Comparison of ENCODE assay signal across 8 cellular contexts in the genomic region with DNA sequence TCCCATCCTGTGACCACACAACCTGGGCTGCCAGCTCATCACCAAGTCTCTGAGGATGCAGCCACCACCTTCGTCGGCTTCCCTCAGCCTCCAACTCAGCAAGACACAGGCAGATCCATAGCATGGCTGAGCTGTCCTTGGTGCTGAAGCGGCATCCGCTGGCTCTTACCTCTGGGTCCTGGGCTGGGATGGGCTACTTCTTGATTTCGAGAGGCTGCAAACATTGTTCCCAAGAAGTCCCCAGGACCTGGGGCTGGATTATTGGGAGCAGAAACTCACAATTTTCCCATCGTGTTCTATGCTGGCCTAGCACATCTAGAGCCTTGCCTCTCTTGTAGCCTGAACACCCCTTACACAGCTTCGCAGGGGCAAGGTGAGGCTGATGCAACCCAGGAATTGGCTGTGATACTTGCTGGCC. TPM values are rescaled to one million over a fixed set of nuclear protein-coding genes. Genes with fewer than 3 reads are reported as not detected.
DNase-seq lines count a peak whose midpoint lies in the region; ATAC-seq, FAIRE-seq and TF ChIP-seq lines count a peak whose summit lies in the region.

No MANE protein-coding gene starts in this region.

- H3K4me3 Mint-ChIP-seq in endothelial cell (ENCODE audit: unreplicated experiment): no peak overlapping the region

- no peaks in the 10 kb centered on the region for H4K20me1 ChIP-seq in GM23248 (ENCODE audit: insufficient read depth)

- H3K9me3 ChIP-seq in GM23248 (ENCODE audit: low read depth) (no peaks in the 10 kb centered on the region), NT2/D1 (ENCODE audit: insufficient read depth, low read length) (no peaks in the 10 kb centered on the region), pancreas (no peaks in the 10 kb centered on the region)

- intact Hi-C loops in pancreas (cut with DNase I): no loop called here

- H3K9me3 Mint-ChIP-seq in endothelial cell (ENCODE audit: unreplicated experiment): no peaks in the 10 kb centered on the region

- ATAC-seq in pancreas (peak in 3 of 4 donors; percentile 74 to 90 (median 83)), HG03045 (IDR thresholded peaks at IDR 0.05; ENCODE audit: unreplicated experiment) (no peak), HG02588 (IDR thresholded peaks at IDR 0.05; ENCODE audit: unreplicated experiment) (no peak)

- H3F3A ChIP-seq in GM23248 (ENCODE audit: insufficient read depth): no peaks in the 10 kb centered on the region

- H3K9ac ChIP-seq in GM23248 (no peak overlapping the region), NT2/D1 (ENCODE audit: insufficient read length, low read depth) (no peak overlapping the region)

- no peaks in the 10 kb centered on the region for H3K9me2 ChIP-seq in GM23248 (ENCODE audit: insufficient read depth)

- no peak overlapping the region for H3K4me2 ChIP-seq in GM23248 (ENCODE audit: unreplicated experiment)

- in situ Hi-C loops in GM23248 (cut with MboI): no loop called here
- in situ Hi-C loops in GM13976 (cut with MboI; ENCODE audit: low sequenced_read_pairs, unreplicated experiment): no loop called here

- H3K36me3 ChIP-seq in GM23248 (ENCODE audit: low read depth) (no peaks in the 10 kb centered on the region), NT2/D1 (ENCODE audit: insufficient read depth, insufficient read length, low read length) (no peaks in the 10 kb centered on the region), pancreas (no peaks in the 10 kb centered on the region)

- no peak for FAIRE-seq in pancreas (lab: Jason Lieb, UNC)

- H3K4me3 ChIP-seq in GM23248 (no peak overlapping the region), NT2/D1 (ENCODE audit: insufficient read length, low read depth) (no peak overlapping the region), pancreas (no peak overlapping the region)

- peaks cover 12% of the 10 kb centered on the region for H3K4me1 Mint-ChIP-seq in endothelial cell (ENCODE audit: unreplicated experiment)

- H3K27ac ChIP-seq in GM23248: no peak overlapping the region
- H3K27ac ChIP-seq in pancreas: no peak overlapping the region

- H3K27ac Mint-ChIP-seq in endothelial cell (ENCODE audit: unreplicated experiment): no peak overlapping the region

- H3K79me2 ChIP-seq in GM23248 (ENCODE audit: insufficient read depth): no peaks in the 10 kb centered on the region

- no peak overlapping the region for H2AFZ ChIP-seq in GM23248

- H3K4me1 ChIP-seq in GM23248 (ENCODE audit: insufficient read depth) (no peaks in the 10 kb centered on the region), NT2/D1 (ENCODE audit: insufficient read depth, insufficient read length) (peaks cover 6% of the 10 kb centered on the region), pancreas (no peaks in the 10 kb centered on the region)

- no peak for TF ChIP-seq CTCF in endothelial cell (IDR thresholded peaks at IDR 0.05; ENCODE audit: unreplicated experiment)
- no peak for TF ChIP-seq CTCF in pancreas (IDR thresholded peaks at IDR 0.05)
- no peak for TF ChIP-seq CTCF in GM13976 (IDR thresholded peaks at IDR 0.05; ENCODE audit: borderline replicate concordance, control extremely low read depth, extremely low read depth, insufficient read depth, missing control alignments)

- WGBS in GM23248 (ENCODE audit: low coverage in 1 of 2, low lambda C conversion rate in 2 of 2, missing lambda C conversion rate in 2 of 2), 2 experiments: 19 to 22% methylated on average over 6 to 7 of the region's 7 CpGs
- WGBS in pancreas, 2 donors: 20 to 28% methylated on average over 6 to 7 of the region's 7 CpGs

- peak; percentile 60 for DNase-seq in GM23248
- peak; percentile 70 for DNase-seq in NT2/D1 (ENCODE audit: low read depth, low spot score)
- peak; percentile 82 for DNase-seq in endothelial cell (ENCODE audit: low spot score)
- DNase-seq in pancreas: peak in 5 of 6 donors; percentile 23 to 84 (median 52)
- DNase-seq in GM13976 (ENCODE audit: low spot score): no peak
- no peak for DNase-seq in inferior parietal cortex (ENCODE audit: extremely low spot score)

- no peaks in the 10 kb centered on the region for H3K36me3 Mint-ChIP-seq in endothelial cell (ENCODE audit: low read depth, unreplicated experiment)

- peaks cover 10% of the 10 kb centered on the region for H3K27me3 Mint-ChIP-seq in endothelial cell (ENCODE audit: unreplicated experiment)

- H3K27me3 ChIP-seq in GM23248 (replicated peaks; ENCODE audit: insufficient read depth) (peaks cover 32% of the 10 kb centered on the region), NT2/D1 (ENCODE audit: insufficient read depth, insufficient read length) (peaks cover 78% of the 10 kb centered on the region), pancreas (no peaks in the 10 kb centered on the region)

RNA-seq across cellular contexts. Expression of a gene that starts 24.9 kb away (rescaled TPM):
- not detected in 2 replicates for total RNA-seq in GM23248 (2014; rRNA removed; shearing (Covaris generic))
- not detected in 2 replicates for polyA plus RNA-seq in GM23248 (2016; fragmentation: Nextera tagmentation; extraction: Ambion mirVana)
- not detected for total RNA-seq in endothelial cell (ENCODE audit: unreplicated experiment)
- total RNA-seq in pancreas: 100 to 1,000 TPM in 1 of 6 donors, 10 to 100 TPM in 3, 1 to 10 TPM in 2; 3.3 to 115 (median 26.8) TPM
- 10 to 100 TPM; 18.5 to 19.5 TPM for polyA plus RNA-seq in pancreas

RNA-seq across cellular contexts. Expression of a gene that starts 31.9 kb away (rescaled TPM):
- total RNA-seq in GM23248 (2014; rRNA removed; shearing (Covaris generic)): not detected in 2 replicates
- not detected in 2 replicates for polyA plus RNA-seq in GM23248 (2016; fragmentation: Nextera tagmentation; extraction: Ambion mirVana)
- not detected for total RNA-seq in endothelial cell (ENCODE audit: unreplicated experiment)
- 100 to 1,000 TPM in 1 of 6 donors, 10 to 100 TPM in 3, 1 to 10 TPM in 2; 5.5 to 138 (median 37.9) TPM for total RNA-seq in pancreas
- 10 to 100 TPM in 1 of 2 donors, 1 to 10 TPM in 1; 8.5 to 13.6 TPM for polyA plus RNA-seq in pancreas

RNA-seq across cellular contexts. Expression of a gene that starts 41.5 kb away (rescaled TPM):
- total RNA-seq in GM23248 (2014; rRNA removed; shearing (Covaris generic)): not detected in 2 replicates
- polyA plus RNA-seq in GM23248 (2016; fragmentation: Nextera tagmentation; extraction: Ambion mirVana) (not detected in 2 replicates), pancreas (10 to 100 TPM; 15.1 to 17.0 TPM)
- total RNA-seq in endothelial cell (ENCODE audit: unreplicated experiment) (not detected), pancreas (100 to 1,000 TPM in 1 of 6 donors, 10 to 100 TPM in 3, 1 to 10 TPM in 2; 4.2 to 145 (median 36.6) TPM)

RNA-seq across cellular contexts. Expression of a gene that starts 48.2 kb away (rescaled TPM):
- not detected in 2 replicates for total RNA-seq in GM23248 (2014; rRNA removed; shearing (Covaris generic))
- not detected in 2 replicates for polyA plus RNA-seq in GM23248 (2016; fragmentation: Nextera tagmentation; extraction: Ambion mirVana)
- not detected for total RNA-seq in endothelial cell (ENCODE audit: unreplicated experiment)
- total RNA-seq in pancreas: 1 to 10 TPM in 3 of 6 donors, under 1 TPM in 3; 0.57 to 2.4 (median 0.86) TPM
- polyA plus RNA-seq in pancreas: 1 to 10 TPM; 2.7 to 8.1 TPM

Comparison
In these comparisons a context has a peak if more than half of its experiments do, and no peak if none do; other contexts are left out.
1. DNase-seq: peak in GM23248 (single experiment), NT2/D1 (single experiment), endothelial cell (single experiment) and pancreas (5 of 6); none in GM13976 (single experiment) and inferior parietal cortex (single experiment).
2. ATAC-seq: peak in pancreas (3 of 4); none in HG03045 (single experiment) and HG02588 (single experiment).